In genomic region chr12:63668028-63668799, GRCh38 we compare ENCODE assay signal across 8 cellular contexts. TPM values are rescaled to one million over a fixed set of nuclear protein-coding genes. Genes with fewer than 3 reads are reported as not detected.
DNase-seq lines count a peak whose midpoint lies in the region; ATAC-seq and TF ChIP-seq lines count a peak whose summit lies in the region.

Gene DPY19L2 (minus strand): TSS chr12:63668493. CDS start chr12:63668393, 100 bp downstream.

- intact Hi-C loops in mucosa of descending colon (cut with DNase I, micrococcal nuclease), result no loop called here

- ATAC-seq in HG02885 (IDR thresholded peaks at IDR 0.05; ENCODE audit: poor library complexity, unreplicated experiment) (peak; percentile 76), esophagus mucosa (peak; percentile 61), mucosa of descending colon (peak; percentile 78)

- H3K4me1 ChIP-seq in mucosa of descending colon (ENCODE audit: low read depth), result no peaks in the 10 kb centered on the region

- H3K4me3 ChIP-seq in mucosa of descending colon, result peak within 1 kb of the TSS; percentile 17

- peak; percentile 7 for DNase-seq in GM03348 (ENCODE audit: low spot score)
- peak; percentile 80 for DNase-seq in NCI-H345 (lab: John Stamatoyannopoulos, UW)
- DNase-seq in activated T-cell treated with anti-CD3 and anti-CD28 coated beads for 24 hours (ENCODE audit: low read depth), result peak; percentile 67
- peak; percentile 48 to 72 (median 61) for DNase-seq in mucosa of descending colon
- peak; percentile 80 for DNase-seq in stimulated activated CD8-positive, alpha-beta memory T cell treated with anti-CD3 and anti-CD28 coated beads, Interleukin-4, amount 100 ng/mL, for 48 hours
- no peak for DNase-seq in NOMO-1 (lab: John Stamatoyannopoulos, UW; ENCODE audit: unreplicated experiment in 2 of 2)

- no peaks in the 10 kb centered on the region for H3K9me3 ChIP-seq in mucosa of descending colon

- TF ChIP-seq CTCF in mucosa of descending colon (IDR thresholded peaks at IDR 0.05), result no peak

- no peaks in the 10 kb centered on the region for H3K36me3 ChIP-seq in mucosa of descending colon (ENCODE audit: low read depth)

RNA-seq across cellular contexts. Expression of gene DPY19L2, which starts in this region (rescaled TPM):
- total RNA-seq in esophagus mucosa (0.80 TPM), mucosa of descending colon (1 to 10 TPM; 2.0 to 7.8 (median 2.2) TPM)

Comparison
In these comparisons a context has a peak if more than half of its experiments do, and no peak if none do; other contexts are left out.
1. Peak in ATAC-seq in esophagus mucosa; RNA of the gene not detected or under 1 TPM.
2. DNase-seq: peak in GM03348 (single experiment), NCI-H345 (single experiment), activated T-cell treated with anti-CD3 and anti-CD28 coated beads for 24 hours (single experiment), mucosa of descending colon (3 of 3) and stimulated activated CD8-positive, alpha-beta memory T cell treated with anti-CD3 and anti-CD28 coated beads, Interleukin-4, amount 100 ng/mL, for 48 hours (single experiment); none in NOMO-1 (0 of 2).
3. Peak in every context shown above with its lines, with median percentiles within 50 percentile points of each other: ATAC-seq.